In genomic region chr18:10374615-10375295, GRCh38 we compare ENCODE assay signal across 1 cellular context.
TF ChIP-seq lines count a peak whose summit lies in the region.

No MANE protein-coding gene starts in this region.

TF ChIP-seq in SK-N-SH treated with all-trans-retinoic acid at 6 μM for 48 hours, 23 proteins besides CTCF, POLR2A, EP300 and RAD21 (continued from another document):
- TF ChIP-seq, protein P1, sequence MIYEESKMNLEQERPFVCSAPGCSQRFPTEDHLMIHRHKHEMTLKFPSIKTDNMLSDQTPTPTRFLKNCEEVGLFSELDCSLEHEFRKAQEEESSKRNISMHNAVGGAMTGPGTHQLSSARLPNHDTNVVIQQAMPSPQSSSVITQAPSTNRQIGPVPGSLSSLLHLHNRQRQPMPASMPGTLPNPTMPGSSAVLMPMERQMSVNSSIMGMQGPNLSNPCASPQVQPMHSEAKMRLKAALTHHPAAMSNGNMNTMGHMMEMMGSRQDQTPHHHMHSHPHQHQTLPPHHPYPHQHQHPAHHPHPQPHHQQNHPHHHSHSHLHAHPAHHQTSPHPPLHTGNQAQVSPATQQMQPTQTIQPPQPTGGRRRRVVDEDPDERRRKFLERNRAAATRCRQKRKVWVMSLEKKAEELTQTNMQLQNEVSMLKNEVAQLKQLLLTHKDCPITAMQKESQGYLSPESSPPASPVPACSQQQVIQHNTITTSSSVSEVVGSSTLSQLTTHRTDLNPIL (CRISPR knock-in tag; IDR thresholded peaks at IDR 0.05; ENCODE audit: low read depth): no peak
- TF ChIP-seq CSDC2 (CRISPR knock-in tag; IDR thresholded peaks at IDR 0.05) (no peak), OSR1 (CRISPR knock-in tag; IDR thresholded peaks at IDR 0.05) (no peak), ZNF8 (CRISPR knock-in tag; IDR thresholded peaks at IDR 0.05) (no peak), RARB (CRISPR knock-in tag; IDR thresholded peaks at IDR 0.05) (no peak)
